10 cellular contexts compared by ENCODE assay signal in the genomic region with DNA sequence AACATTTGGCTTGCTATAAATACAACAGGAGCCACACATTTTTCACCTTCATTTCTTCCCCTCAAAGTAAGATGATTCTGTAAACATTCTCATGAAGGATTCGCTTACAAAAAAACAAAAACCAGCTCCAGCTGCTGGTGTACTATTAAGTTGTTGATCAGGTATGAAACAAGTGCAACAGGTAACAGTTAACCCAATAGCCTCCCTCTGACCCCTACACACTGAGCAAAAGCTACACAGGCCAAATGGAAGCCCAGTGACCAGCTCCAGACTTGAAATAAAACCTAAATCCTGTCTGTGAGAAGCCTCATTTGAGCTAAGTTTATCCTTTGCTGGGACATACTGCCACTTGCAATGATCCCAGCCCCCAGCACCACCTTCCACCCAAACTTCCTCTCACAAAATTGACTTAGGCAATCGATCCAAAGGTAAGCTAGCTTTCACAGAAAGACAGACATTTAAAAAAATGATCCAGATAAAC. TPM values are rescaled to one million over a fixed set of nuclear protein-coding genes. Genes with fewer than 3 reads are reported as not detected.
DNase-seq lines count a peak whose midpoint lies in the region; ATAC-seq and TF ChIP-seq lines count a peak whose summit lies in the region.
"Had no signal": no experiment of that assay in that cellular context is flagged by ENCODE, and none has a peak within 500 bp of the region (broad histone marks: within the 10 kb centered on the region; RNA-seq: fewer than 3 reads in every experiment).

No MANE protein-coding gene starts in this region.

- H4K20me1 ChIP-seq in hepatocyte (ENCODE audit: insufficient read depth, poor library complexity, severe bottlenecking) = no peaks in the 10 kb centered on the region

- H3K9me3 ChIP-seq in hepatocyte (ENCODE audit: low read depth) = no peaks in the 10 kb centered on the region

- H3K27me3 Mint-ChIP-seq in T-helper 1 cell treated with Interleukin-12 subunit alpha and Interleukin-12 subunit beta and Interleukin-4 antibody, amounts not matched to agents 30 μg/mL and 1 μg/mL, for 36 hours (ENCODE audit: low read depth) = peaks cover 29% of the 10 kb centered on the region
- no peaks in the 10 kb centered on the region for H3K27me3 Mint-ChIP-seq in activated naive CD8-positive, alpha-beta T cell

- peaks cover 8% of the 10 kb centered on the region for H3K79me2 ChIP-seq in hepatocyte

- H3K27ac Mint-ChIP-seq in T-helper 1 cell treated with Interleukin-12 subunit alpha and Interleukin-12 subunit beta and Interleukin-4 antibody, amounts not matched to agents 30 μg/mL and 1 μg/mL, for 36 hours = peak overlapping the region; percentile 76
- H3K27ac Mint-ChIP-seq in activated naive CD8-positive, alpha-beta T cell = peak overlapping the region; percentile 90

- 21% methylated on average over 2 of the region's 2 CpGs for WGBS in hepatocyte (ENCODE audit: low lambda C conversion rate, missing lambda C conversion rate)

- peaks cover 56% of the 10 kb centered on the region for H3K4me1 Mint-ChIP-seq in T-helper 1 cell treated with Interleukin-12 subunit alpha and Interleukin-12 subunit beta and Interleukin-4 antibody, amounts not matched to agents 30 μg/mL and 1 μg/mL, for 36 hours (ENCODE audit: low read depth)
- H3K4me1 Mint-ChIP-seq in activated naive CD8-positive, alpha-beta T cell (ENCODE audit: low read depth) = peaks cover 65% of the 10 kb centered on the region

- no peaks in the 10 kb centered on the region for H3K9me2 ChIP-seq in hepatocyte (replicated peaks; ENCODE audit: insufficient read depth)

- H3K4me3 ChIP-seq in hepatocyte (peak overlapping the region; percentile 78), skin epidermis (peak overlapping the region; percentile 43 to 64 (median 52))

- no peak for TF ChIP-seq CTCF in hepatocyte (IDR thresholded peaks at IDR 0.05; ENCODE audit: poor library complexity)

- peak overlapping the region; percentile 94 for H3K4me2 ChIP-seq in hepatocyte

- no peak for ATAC-seq in GM18511 (IDR thresholded peaks at IDR 0.05; ENCODE audit: unreplicated experiment)
- no peak for ATAC-seq in GM21515 (IDR thresholded peaks at IDR 0.05; ENCODE audit: unreplicated experiment)

- no peaks in the 10 kb centered on the region for H3K4me1 ChIP-seq in hepatocyte (ENCODE audit: insufficient read depth)

- peaks cover 38% of the 10 kb centered on the region for H3K27me3 ChIP-seq in hepatocyte

- peak overlapping the region; percentile 61 for H2AFZ ChIP-seq in hepatocyte

- H3K36me3 Mint-ChIP-seq in T-helper 1 cell treated with Interleukin-12 subunit alpha and Interleukin-12 subunit beta and Interleukin-4 antibody, amounts not matched to agents 30 μg/mL and 1 μg/mL, for 36 hours (ENCODE audit: low read depth) = peaks cover 48% of the 10 kb centered on the region
- peaks cover 11% of the 10 kb centered on the region for H3K36me3 Mint-ChIP-seq in activated naive CD8-positive, alpha-beta T cell

- H3K4me3 Mint-ChIP-seq in T-helper 1 cell treated with Interleukin-12 subunit alpha and Interleukin-12 subunit beta and Interleukin-4 antibody, amounts not matched to agents 30 μg/mL and 1 μg/mL, for 36 hours = peak overlapping the region; percentile 98
- H3K4me3 Mint-ChIP-seq in activated naive CD8-positive, alpha-beta T cell = peak overlapping the region; percentile 96

- no peaks in the 10 kb centered on the region for H3K9me3 Mint-ChIP-seq in T-helper 1 cell treated with Interleukin-12 subunit alpha and Interleukin-12 subunit beta and Interleukin-4 antibody, amounts not matched to agents 30 μg/mL and 1 μg/mL, for 36 hours
- H3K9me3 Mint-ChIP-seq in activated naive CD8-positive, alpha-beta T cell (ENCODE audit: low read depth) = no peaks in the 10 kb centered on the region

- H3K27ac ChIP-seq in hepatocyte (peak overlapping the region; percentile 51), skin epidermis (peak overlapping the region in 20 of 21 experiments; percentile 38 to 88 (median 81))

- H3K36me3 ChIP-seq in hepatocyte (replicated peaks; ENCODE audit: insufficient read depth, low read depth) = no peaks in the 10 kb centered on the region

- no peak for DNase-seq in T-helper 1 cell
- DNase-seq in hepatocyte (ENCODE audit: low spot score) = no peak
- no peak for DNase-seq in retina
- DNase-seq: 8988T, hippocampal formation had no signal

RNA-seq across cellular contexts. Expression of a gene that starts 1.0 kb away (rescaled TPM):
- 8.8 and 10.4 TPM in 2 replicates for total RNA-seq in hepatocyte
- 8.8 and 11.3 TPM in 2 replicates for polyA plus RNA-seq in hepatocyte
